ENCODE assay signal across 8 cellular contexts in genomic region chr19:48955308-48955958, GRCh38. TPM values are rescaled to one million over a fixed set of nuclear protein-coding genes. Genes with fewer than 3 reads are reported as not detected.
DNase-seq lines count a peak whose midpoint lies in the region; ATAC-seq and TF ChIP-seq lines count a peak whose summit lies in the region.

No MANE protein-coding gene starts in this region.

- peak; percentile 9 for ATAC-seq in GM19452 (IDR thresholded peaks at IDR 0.05; ENCODE audit: unreplicated experiment)
- ATAC-seq in foreskin keratinocyte: no peak
- no peak for ATAC-seq in HG03097 (IDR thresholded peaks at IDR 0.05; ENCODE audit: low FRiP score, unreplicated experiment)

- H3K9me3 ChIP-seq in skeletal muscle satellite cell (replicated peaks; ENCODE audit: low read length): no peaks in the 10 kb centered on the region

- peak overlapping the region; percentile 93 for H3K4me3 ChIP-seq in skeletal muscle satellite cell (ENCODE audit: low read length)

- no peak for DNase-seq in foreskin keratinocyte
- no peak for DNase-seq in NOMO-1 treated with DMSO at 0.1 percent for 48 hours (lab: John Stamatoyannopoulos, UW; ENCODE audit: unreplicated experiment)
- no peak for DNase-seq in hippocampal formation (lab: John Stamatoyannopoulos, UW)
- no peak for DNase-seq in NCI-H82 treated with DMSO at 0.1 percent for 48 hours (lab: John Stamatoyannopoulos, UW; ENCODE audit: unreplicated experiment)

- peak overlapping the region; percentile 98 for H3K9ac ChIP-seq in skeletal muscle satellite cell (ENCODE audit: low read depth, low read length)

- H3K27me3 ChIP-seq in foreskin keratinocyte: no peaks in the 10 kb centered on the region
- no peaks in the 10 kb centered on the region for H3K27me3 ChIP-seq in skeletal muscle satellite cell (ENCODE audit: control insufficient read depth, insufficient read depth, low read length)

- H3K27ac ChIP-seq in VCaP: peak overlapping the region; percentile 86
- peak overlapping the region; percentile 84 for H3K27ac ChIP-seq in foreskin keratinocyte

- H3K4me2 ChIP-seq in skeletal muscle satellite cell (ENCODE audit: low read length): peak overlapping the region; percentile 98

- H3K36me3 ChIP-seq in skeletal muscle satellite cell (ENCODE audit: insufficient read depth, low read length): peaks cover 18% of the 10 kb centered on the region

- H3K4me1 ChIP-seq in foreskin keratinocyte (no peaks in the 10 kb centered on the region), skeletal muscle satellite cell (ENCODE audit: control insufficient read depth, insufficient read depth, low read length) (peaks cover 15% of the 10 kb centered on the region)

- no peak for TF ChIP-seq CTCF in VCaP (conservative IDR thresholded peaks at IDR 0.05)
- TF ChIP-seq CTCF in foreskin keratinocyte (conservative IDR thresholded peaks at IDR 0.05): no peak

RNA-seq across cellular contexts. Expression of gene BAX, which starts 0.8 kb away (rescaled TPM):
- 120 and 128 TPM in 2 replicates for total RNA-seq in foreskin keratinocyte
- polyA plus RNA-seq in foreskin keratinocyte: 304 and 312 TPM in 2 replicates
- total RNA-seq in skeletal muscle satellite cell (2012; rRNA removed): 48.5 and 51.5 TPM in 2 replicates

RNA-seq across cellular contexts. Expression of gene FTL, which starts 9.7 kb away (rescaled TPM):
- 1,121 and 1,400 TPM in 2 replicates for total RNA-seq in foreskin keratinocyte
- polyA plus RNA-seq in foreskin keratinocyte: 1,652 and 2,111 TPM in 2 replicates
- total RNA-seq in skeletal muscle satellite cell (2012; rRNA removed): 4,066 and 4,244 TPM in 2 replicates

RNA-seq across cellular contexts. Expression of gene DHDH, which starts 21.9 kb away (rescaled TPM):
- 0.46 and 0.48 TPM in 2 replicates for total RNA-seq in foreskin keratinocyte
- 0.65 and 0.75 TPM in 2 replicates for polyA plus RNA-seq in foreskin keratinocyte
- not detected in 2 replicates for total RNA-seq in skeletal muscle satellite cell (2012; rRNA removed)

RNA-seq across cellular contexts. Expression of gene GYS1, which starts 37.7 kb away (rescaled TPM):
- 42.4 and 42.7 TPM in 2 replicates for total RNA-seq in foreskin keratinocyte
- 32.2 and 35.9 TPM in 2 replicates for polyA plus RNA-seq in foreskin keratinocyte
- total RNA-seq in skeletal muscle satellite cell (2012; rRNA removed): 84.4 and 190 TPM in 2 replicates

RNA-seq across cellular contexts. Expression of gene RUVBL2, which starts 38.3 kb away (rescaled TPM):
- 159 and 189 TPM in 2 replicates for total RNA-seq in foreskin keratinocyte
- 168 and 188 TPM in 2 replicates for polyA plus RNA-seq in foreskin keratinocyte
- total RNA-seq in skeletal muscle satellite cell (2012; rRNA removed): 343 and 359 TPM in 2 replicates
